In the genomic region with DNA sequence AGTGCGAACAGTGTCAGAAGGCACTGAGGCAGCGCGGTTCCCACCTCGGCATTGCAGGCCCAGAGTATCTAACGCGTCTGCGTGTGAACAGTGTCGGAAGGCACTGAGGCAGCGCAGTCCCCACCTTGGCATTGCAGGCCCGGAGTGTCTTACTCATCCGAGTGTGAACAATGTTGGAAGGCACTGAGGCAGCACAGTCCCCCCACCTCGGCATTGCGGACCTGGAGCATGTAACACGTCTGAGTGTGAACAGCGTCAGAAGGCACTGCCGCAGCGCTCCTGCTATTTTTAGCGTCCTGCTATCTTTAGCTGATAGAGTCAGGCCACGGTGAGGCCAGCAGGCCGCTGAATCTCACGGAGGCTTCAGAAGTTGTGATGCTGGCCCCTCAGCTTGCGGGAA, we compare ENCODE assay signal across 1 cellular context.
TF ChIP-seq lines count a peak whose summit lies in the region.

No MANE protein-coding gene starts in this region.

TF ChIP-seq in H1, 55 proteins besides CTCF, POLR2A, EP300 and RAD21:
- TF ChIP-seq, protein P1, sequence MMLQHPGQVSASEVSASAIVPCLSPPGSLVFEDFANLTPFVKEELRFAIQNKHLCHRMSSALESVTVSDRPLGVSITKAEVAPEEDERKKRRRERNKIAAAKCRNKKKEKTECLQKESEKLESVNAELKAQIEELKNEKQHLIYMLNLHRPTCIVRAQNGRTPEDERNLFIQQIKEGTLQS (IDR thresholded peaks at IDR 0.05; ENCODE audit: insufficient read depth, low read depth, low read length), result no peak
- TF ChIP-seq SP4 (IDR thresholded peaks at IDR 0.05; ENCODE audit: low read length) (no peak), SAP30 (IDR thresholded peaks at IDR 0.05; ENCODE audit: insufficient read depth, insufficient replicate concordance, low read length) (no peak), SIN3A (conservative IDR thresholded peaks at IDR 0.05 in 1 of 2, IDR thresholded peaks at IDR 0.05 in 1 of 2; ENCODE audit: low read depth in 1 of 2, low read length in 2 of 2) (no peak), TAF1 (IDR thresholded peaks at IDR 0.05; ENCODE audit: low read depth, low read length) (no peak)
